Comparison of ENCODE assay signal across 8 cellular contexts in genomic region chr7:88789480-88790064, GRCh38. TPM values are rescaled to one million over a fixed set of nuclear protein-coding genes. Genes with fewer than 3 reads are reported as not detected.
DNase-seq lines count a peak whose midpoint lies in the region; ATAC-seq and FAIRE-seq lines count a peak whose summit lies in the region.

No MANE protein-coding gene starts in this region.

- no peaks in the 10 kb centered on the region for H3K27me3 Mint-ChIP-seq in stimulated activated naive CD8-positive, alpha-beta T cell treated with anti-CD3 and anti-CD28 coated beads, Interleukin-15, amount 100 ng/mL, for 72 hours
- no peaks in the 10 kb centered on the region for H3K27me3 Mint-ChIP-seq in activated naive CD8-positive, alpha-beta T cell treated with anti-CD3 and anti-CD28 coated beads, Interleukin-2, amount 50 U/mL, for 24 hours

- no peaks in the 10 kb centered on the region for H3K9me3 ChIP-seq in small intestine (ENCODE audit: control insufficient read depth, low read depth)

- no peaks in the 10 kb centered on the region for H3K4me1 ChIP-seq in small intestine (ENCODE audit: control insufficient read depth in 2 of 2, insufficient read depth in 1 of 2, low read depth in 1 of 2, low read length in 1 of 2)

- H3K27ac ChIP-seq in small intestine (ENCODE audit: low read depth in 1 of 2, low read length in 1 of 2), result no peak overlapping the region

- H3K36me3 Mint-ChIP-seq in activated naive CD8-positive, alpha-beta T cell treated with anti-CD3 and anti-CD28 coated beads, Interleukin-2, amount 50 U/mL, for 24 hours (ENCODE audit: low read depth), result no peaks in the 10 kb centered on the region

- no peaks in the 10 kb centered on the region for H3K4me1 Mint-ChIP-seq in stimulated activated naive CD8-positive, alpha-beta T cell treated with anti-CD3 and anti-CD28 coated beads, Interleukin-15, amount 100 ng/mL, for 72 hours
- no peaks in the 10 kb centered on the region for H3K4me1 Mint-ChIP-seq in activated naive CD8-positive, alpha-beta T cell treated with anti-CD3 and anti-CD28 coated beads, Interleukin-2, amount 50 U/mL, for 24 hours

- peak; percentile 40 for ATAC-seq in stimulated activated naive CD8-positive, alpha-beta T cell treated with anti-CD3 and anti-CD28 coated beads, Interleukin-15, amount 100 ng/mL, for 72 hours
- ATAC-seq in stimulated activated naive CD8-positive, alpha-beta T cell treated with anti-CD3 and anti-CD28 coated beads, Interleukin-15, Interleukin-2, amounts not matched to agents 100 U/mL and 50 U/mL, for 24 hours, result no peak
- no peak for ATAC-seq in GM19397 (IDR thresholded peaks at IDR 0.05; ENCODE audit: unreplicated experiment)
- no peak for ATAC-seq in activated naive CD8-positive, alpha-beta T cell treated with anti-CD3 and anti-CD28 coated beads, Interleukin-2, amount 50 U/mL, for 24 hours

- no peaks in the 10 kb centered on the region for H3K27me3 ChIP-seq in small intestine (ENCODE audit: control insufficient read depth in 2 of 2, insufficient read depth in 2 of 2, low read length in 2 of 2)

- no peaks in the 10 kb centered on the region for H3K9me3 Mint-ChIP-seq in stimulated activated naive CD8-positive, alpha-beta T cell treated with anti-CD3 and anti-CD28 coated beads, Interleukin-15, amount 100 ng/mL, for 72 hours
- no peaks in the 10 kb centered on the region for H3K9me3 Mint-ChIP-seq in activated naive CD8-positive, alpha-beta T cell treated with anti-CD3 and anti-CD28 coated beads, Interleukin-2, amount 50 U/mL, for 24 hours

- no peak overlapping the region for H3K27ac Mint-ChIP-seq in stimulated activated naive CD8-positive, alpha-beta T cell treated with anti-CD3 and anti-CD28 coated beads, Interleukin-15, amount 100 ng/mL, for 72 hours
- H3K27ac Mint-ChIP-seq in activated naive CD8-positive, alpha-beta T cell treated with anti-CD3 and anti-CD28 coated beads, Interleukin-2, amount 50 U/mL, for 24 hours, result no peak overlapping the region

- WGBS in small intestine, 3 donors, result 72 to 91% (median 75%) methylated on average over 2 of the region's 2 CpGs

- no peak overlapping the region for H3K4me3 ChIP-seq in small intestine (ENCODE audit: low read depth in 1 of 2, low read length in 2 of 2)

- no peak for DNase-seq in stimulated activated naive CD8-positive, alpha-beta T cell treated with anti-CD3 and anti-CD28 coated beads, Interleukin-15, amount 100 ng/mL, for 72 hours
- no peak for DNase-seq in stimulated activated naive CD8-positive, alpha-beta T cell treated with anti-CD3 and anti-CD28 coated beads, Interleukin-15, Interleukin-2, amounts not matched to agents 100 U/mL and 50 U/mL, for 24 hours
- DNase-seq in NCI-H1694 treated with DMSO at 0.1 percent for 48 hours (lab: John Stamatoyannopoulos, UW) (peak; percentile 31), dermis microvascular lymphatic vessel endothelial cell (ENCODE audit: low read depth in 2 of 2) (peak; percentile 11 to 24), small intestine (peak; percentile 4), hypothalamus (lab: John Stamatoyannopoulos, UW) (no peak)
- DNase-seq in activated naive CD8-positive, alpha-beta T cell treated with anti-CD3 and anti-CD28 coated beads, Interleukin-2, amount 50 U/mL, for 24 hours, result no peak

- no peak for FAIRE-seq in small intestine (lab: Jason Lieb, UNC)

- H3K36me3 ChIP-seq in small intestine (ENCODE audit: control insufficient read depth in 2 of 2, insufficient read depth in 2 of 2, low read length in 2 of 2), result no peaks in the 10 kb centered on the region

- no peak overlapping the region for H3K4me3 Mint-ChIP-seq in stimulated activated naive CD8-positive, alpha-beta T cell treated with anti-CD3 and anti-CD28 coated beads, Interleukin-15, amount 100 ng/mL, for 72 hours
- no peak overlapping the region for H3K4me3 Mint-ChIP-seq in activated naive CD8-positive, alpha-beta T cell treated with anti-CD3 and anti-CD28 coated beads, Interleukin-2, amount 50 U/mL, for 24 hours

RNA-seq across cellular contexts. Expression of gene TEX47, which starts 6.0 kb away (rescaled TPM):
- not detected in 2 replicates for total RNA-seq in dermis microvascular lymphatic vessel endothelial cell
- not detected for polyA plus RNA-seq in small intestine

RNA-seq across cellular contexts. Expression of gene ZNF804B, which starts 30.1 kb away (rescaled TPM):
- not detected in 2 replicates for total RNA-seq in dermis microvascular lymphatic vessel endothelial cell
- under 1 TPM in 1 of 3 donors, not detected in 2; 0.03 TPM for polyA plus RNA-seq in small intestine

Comparison
In these comparisons a context has a peak if more than half of its experiments do, and no peak if none do; other contexts are left out.
1. DNase-seq: peak in NCI-H1694 treated with DMSO at 0.1 percent for 48 hours (single experiment), dermis microvascular lymphatic vessel endothelial cell (2 of 2) and small intestine (single experiment); none in stimulated activated naive CD8-positive, alpha-beta T cell treated with anti-CD3 and anti-CD28 coated beads, Interleukin-15, amount 100 ng/mL, for 72 hours (0 of 2), stimulated activated naive CD8-positive, alpha-beta T cell treated with anti-CD3 and anti-CD28 coated beads, Interleukin-15, Interleukin-2, amounts not matched to agents 100 U/mL and 50 U/mL, for 24 hours (single experiment), activated naive CD8-positive, alpha-beta T cell treated with anti-CD3 and anti-CD28 coated beads, Interleukin-2, amount 50 U/mL, for 24 hours (single experiment) and hypothalamus (0 of 51).